ENCODE assay signal across 9 cellular contexts in genomic region chr18:59876310-59876626, GRCh38. TPM values are rescaled to one million over a fixed set of nuclear protein-coding genes. Genes with fewer than 3 reads are reported as not detected.
DNase-seq lines count a peak whose midpoint lies in the region; ATAC-seq, FAIRE-seq and TF ChIP-seq lines count a peak whose summit lies in the region.
"Had no signal": no experiment of that assay in that cellular context is flagged by ENCODE, and none has a peak within 500 bp of the region (broad histone marks: within the 10 kb centered on the region; RNA-seq: fewer than 3 reads in every experiment).

No MANE protein-coding gene starts in this region.

- H3K4me3 ChIP-seq in OCI-LY1 (ENCODE audit: low read depth, low read length, poor library complexity, severe bottlenecking) (no peak overlapping the region), hepatocyte (no peak overlapping the region)

- TF ChIP-seq CTCF in OCI-LY1 (IDR thresholded peaks at IDR 0.05; ENCODE audit: low read length) (no peak), hepatocyte (IDR thresholded peaks at IDR 0.05; ENCODE audit: poor library complexity) (no peak)

- H3K9me2 ChIP-seq in OCI-LY1 (ENCODE audit: low read depth, low read length) (no peaks in the 10 kb centered on the region), hepatocyte (replicated peaks; ENCODE audit: insufficient read depth) (no peaks in the 10 kb centered on the region)

- peak overlapping the region; percentile 37; the same call in 1 of the 2 replicates for H3K9ac ChIP-seq in OCI-LY1 (ENCODE audit: low read length)

- no peaks in the 10 kb centered on the region for H3K36me3 ChIP-seq in OCI-LY1 (ENCODE audit: insufficient read depth, low read length)
- H3K36me3 ChIP-seq in hepatocyte (replicated peaks; ENCODE audit: insufficient read depth, low read depth), result no peaks in the 10 kb centered on the region

- H3K79me2 ChIP-seq in OCI-LY1 (ENCODE audit: insufficient read depth, low read length) (no peaks in the 10 kb centered on the region), hepatocyte (no peaks in the 10 kb centered on the region)

- H3K27ac ChIP-seq in OCI-LY1 (ENCODE audit: low read depth, low read length, poor library complexity, severe bottlenecking), result peak overlapping the region; percentile 92
- no peak overlapping the region for H3K27ac ChIP-seq in hepatocyte

- 94% methylated on average over 3 of the region's 3 CpGs for WGBS in hepatocyte (ENCODE audit: low lambda C conversion rate, missing lambda C conversion rate)

- H2AFZ ChIP-seq in OCI-LY1 (ENCODE audit: low read length) (no peak overlapping the region), hepatocyte (no peak overlapping the region)

- FAIRE-seq in GM19239 (lab: Jason Lieb, UNC), result no peak

- H3K4me1 ChIP-seq in OCI-LY1 (ENCODE audit: insufficient read depth, low read length, severe bottlenecking) (peaks cover 58% of the 10 kb centered on the region), hepatocyte (ENCODE audit: insufficient read depth) (peaks cover 3% of the 10 kb centered on the region)

- H3K9me3 ChIP-seq in OCI-LY1 (ENCODE audit: low read length) (no peaks in the 10 kb centered on the region), hepatocyte (ENCODE audit: low read depth) (no peaks in the 10 kb centered on the region)

- DNase-seq in hepatocyte (ENCODE audit: low spot score) (no peak), NCI-H2081 treated with DMSO at 0.1 percent for 48 hours (lab: John Stamatoyannopoulos, UW) (no peak), NCI-H1930 (lab: John Stamatoyannopoulos, UW) (no peak), GM19239 (ENCODE audit: insufficient read length, low spot score) (no peak)
- DNase-seq: NCI-H187 treated with DMSO at 0.1 percent for 48 hours had no signal

- H3K4me2 ChIP-seq in OCI-LY1 (ENCODE audit: low read length) (peak overlapping the region; percentile 30; the same call in 1 of the 2 replicates), hepatocyte (no peak overlapping the region)

- H3K27me3 ChIP-seq in OCI-LY1 (ENCODE audit: insufficient read depth, low read length) (no peaks in the 10 kb centered on the region), hepatocyte (peaks cover 6% of the 10 kb centered on the region)

- ATAC-seq in GM18511 (IDR thresholded peaks at IDR 0.05; ENCODE audit: unreplicated experiment) (peak; percentile 79), GM21367 (IDR thresholded peaks at IDR 0.05; ENCODE audit: unreplicated experiment) (peak; percentile 68), HG03064 (IDR thresholded peaks at IDR 0.05; ENCODE audit: low read depth, unreplicated experiment) (peak; percentile 73)

- no peaks in the 10 kb centered on the region for H3F3A ChIP-seq in OCI-LY1 (ENCODE audit: insufficient read depth, low read length)

- no peaks in the 10 kb centered on the region for H4K20me1 ChIP-seq in OCI-LY1 (ENCODE audit: insufficient read depth, low read length)
- no peaks in the 10 kb centered on the region for H4K20me1 ChIP-seq in hepatocyte (ENCODE audit: insufficient read depth, poor library complexity, severe bottlenecking)

RNA-seq across cellular contexts. Expression of gene PMAIP1, which starts 23.5 kb away (rescaled TPM):
- 7.7 and 8.5 TPM in 2 replicates for total RNA-seq in hepatocyte
- 9.0 and 10.2 TPM in 2 replicates for polyA plus RNA-seq in hepatocyte
